8 cellular contexts compared by ENCODE assay signal in genomic region chr19:13774217-13775191, GRCh38. TPM values are rescaled to one million over a fixed set of nuclear protein-coding genes. Genes with fewer than 3 reads are reported as not detected.
DNase-seq lines count a peak whose midpoint lies in the region; ATAC-seq lines count a peak whose summit lies in the region.

Gene C19orf53 (plus strand): TSS chr19:13774456. CDS start chr19:13774478, 22 bp downstream.

- peak within 1 kb of the TSS; percentile 99 for H3K4me3 Mint-ChIP-seq in effector memory CD8-positive, alpha-beta T cell

- ATAC-seq in GM21360 (IDR thresholded peaks at IDR 0.05; ENCODE audit: unreplicated experiment): peak; percentile 82
- ATAC-seq in effector memory CD8-positive, alpha-beta T cell (replicated peaks): peak; percentile 99

- H3K36me3 Mint-ChIP-seq in effector memory CD8-positive, alpha-beta T cell (ENCODE audit: insufficient read depth): peaks cover 56% of the 10 kb centered on the region

- peak within 1 kb of the TSS; percentile 95 to 97 for H3K27ac Mint-ChIP-seq in effector memory CD8-positive, alpha-beta T cell

- H3K9me3 Mint-ChIP-seq in effector memory CD8-positive, alpha-beta T cell: no peaks in the 10 kb centered on the region

- no peaks in the 10 kb centered on the region for H3K27me3 Mint-ChIP-seq in effector memory CD8-positive, alpha-beta T cell

- H3K4me1 Mint-ChIP-seq in effector memory CD8-positive, alpha-beta T cell (ENCODE audit: low read depth in 2 of 2): peaks cover 27 to 33% of the 10 kb centered on the region in 2 donors

- DNase-seq in COLO668 (lab: John Stamatoyannopoulos, UW; ENCODE audit: unreplicated experiment) (peak; percentile 89), HT1080 (ENCODE audit: low read depth) (peak; percentile 84), NOMO-1 treated with DMSO at 0.1 percent for 48 hours (lab: John Stamatoyannopoulos, UW; ENCODE audit: unreplicated experiment) (peak; percentile 95), medulla oblongata (ENCODE audit: extremely low spot score) (peak; percentile 96)
- peak; percentile 74 for DNase-seq in activated CD8-positive, alpha-beta memory T cell treated with anti-CD3 and anti-CD28 coated beads for 4 hours (ENCODE audit: low read depth in 2 of 2)
- DNase-seq in effector memory CD8-positive, alpha-beta T cell: peak; percentile 80 to 81 (median 80)
- peak; percentile 77 for DNase-seq in stimulated activated CD8-positive, alpha-beta memory T cell treated with anti-CD3 and anti-CD28 coated beads, Interleukin-12 subunit alpha, Interleukin-12 subunit beta, amount 100 ng/mL, for 1 hour (ENCODE audit: low read depth)

RNA-seq across cellular contexts. Expression of gene C19orf53, which starts in this region (rescaled TPM):
- total RNA-seq in HT1080 (2014; rRNA removed; shearing (Covaris generic)): 382 and 486 TPM in 2 replicates
- 252 and 257 TPM in 2 replicates for polyA plus RNA-seq in HT1080 (2015; cell fraction: cytosol; rRNA removed)
- polyA plus RNA-seq in HT1080 (2015; cell fraction: nucleus; rRNA removed): 58.1 and 68.2 TPM in 2 replicates

Comparison
In these comparisons a context has a peak if more than half of its experiments do, and no peak if none do; other contexts are left out.
1. Peak in every context shown above with its lines: DNase-seq and ATAC-seq.